9 cellular contexts compared by ENCODE assay signal in genomic region chr2:176085861-176086771, GRCh38. TPM values are rescaled to one million over a fixed set of nuclear protein-coding genes. Genes with fewer than 3 reads are reported as not detected.
DNase-seq lines count a peak whose midpoint lies in the region; ATAC-seq and TF ChIP-seq lines count a peak whose summit lies in the region.
"Had no signal": no experiment of that assay in that cellular context is flagged by ENCODE, and none has a peak within 500 bp of the region (broad histone marks: within the 10 kb centered on the region; RNA-seq: fewer than 3 reads in every experiment).

No MANE protein-coding gene starts in this region.

- H3K27me3 Mint-ChIP-seq in stimulated activated naive B cell treated with anti-CD40 and anti-IgM and Interleukin-4, amounts not matched to agents 10 μg/mL and 1 μg/mL and 100 μg/mL, for 72 hours, result peaks cover 76 to 85% of the 10 kb centered on the region in 2 donors

- H3K4me1 ChIP-seq in SK-N-SH (ENCODE audit: control insufficient read depth in 1 of 2, insufficient read depth in 2 of 2, low read depth in 1 of 2, low read length in 1 of 2), result peaks cover 0 to 30% of the 10 kb centered on the region in 2 experiments; a peak in 1 of 4 replicates

- peaks cover 99% of the 10 kb centered on the region for H3K27me3 ChIP-seq in SK-N-SH (ENCODE audit: insufficient read depth)

- no peak for ATAC-seq in stimulated activated naive B cell treated with anti-CD40 and anti-IgM and Interleukin-4, amounts not matched to agents 10 μg/mL and 1 μg/mL and 100 μg/mL, for 72 hours (replicated peaks)
- ATAC-seq in GM18868 (IDR thresholded peaks at IDR 0.05; ENCODE audit: unreplicated experiment), result no peak
- ATAC-seq in HG03039 (IDR thresholded peaks at IDR 0.05; ENCODE audit: unreplicated experiment), result no peak

- no peak for TF ChIP-seq EP300 in SK-N-SH (IDR thresholded peaks at IDR 0.05; ENCODE audit: borderline replicate concordance in 1 of 2, low read depth in 1 of 2, low read length in 1 of 2)

- no peak overlapping the region for H2AFZ ChIP-seq in SK-N-SH (ENCODE audit: low read depth)

- H3K27ac Mint-ChIP-seq in stimulated activated naive B cell treated with anti-CD40 and anti-IgM and Interleukin-4, amounts not matched to agents 10 μg/mL and 1 μg/mL and 100 μg/mL, for 72 hours, result peak overlapping the region; percentile 65

- no peaks in the 10 kb centered on the region for H3K36me3 ChIP-seq in SK-N-SH (replicated peaks in 1 of 2; ENCODE audit: control insufficient read depth in 1 of 2, insufficient read depth in 2 of 2, low read length in 1 of 2)
- H3K36me3 ChIP-seq: pancreas had no signal

- H3K4me3 Mint-ChIP-seq in stimulated activated naive B cell treated with anti-CD40 and anti-IgM and Interleukin-4, amounts not matched to agents 10 μg/mL and 1 μg/mL and 100 μg/mL, for 72 hours, result no peak overlapping the region

- no peak overlapping the region for H3K9ac ChIP-seq in SK-N-SH

- H3K36me3 Mint-ChIP-seq in stimulated activated naive B cell treated with anti-CD40 and anti-IgM and Interleukin-4, amounts not matched to agents 10 μg/mL and 1 μg/mL and 100 μg/mL, for 72 hours, result peaks cover 8 to 11% of the 10 kb centered on the region in 2 donors

- H4K20me1 ChIP-seq in SK-N-SH (ENCODE audit: insufficient read depth), result peaks cover 15% of the 10 kb centered on the region; the same call in 1 of the 2 replicates

- TF ChIP-seq CTCF in HFF-Myc (IDR thresholded peaks at IDR 0.05; ENCODE audit: low read depth, low read length, missing control alignments), result peak; percentile 54
- peak; percentile 69 for TF ChIP-seq CTCF in SK-N-SH (IDR thresholded peaks at IDR 0.05)
- peak; percentile 56 for TF ChIP-seq CTCF in foreskin fibroblast (IDR thresholded peaks at IDR 0.05; ENCODE audit: low read depth, low read length)

- peak; percentile 85 for TF ChIP-seq RAD21 in SK-N-SH (IDR thresholded peaks at IDR 0.05; ENCODE audit: low read length)

- no peak overlapping the region for H3K4me3 ChIP-seq in HFF-Myc (replicated peaks; ENCODE audit: low read depth, low read length)
- peak overlapping the region; percentile 24 to 44; a peak in 2 of 4 replicates for H3K4me3 ChIP-seq in SK-N-SH (ENCODE audit: low read depth in 2 of 2, low read length in 1 of 2)
- H3K4me3 ChIP-seq in foreskin fibroblast (ENCODE audit: low read depth in 1 of 2, low read length in 2 of 2), result peak overlapping the region in 1 of 2 donors; percentile 29
- H3K4me3 ChIP-seq: pancreas had no signal

- 3% methylated on average over 34 of the region's 46 CpGs for WGBS in SK-N-SH (ENCODE audit: low lambda C conversion rate)

- POLR2A ChIA-PET in SK-N-SH (lab: Yijun Ruan, JAX), result no interaction called here

- H3K9me3 ChIP-seq in SK-N-SH, result no peaks in the 10 kb centered on the region
- H3K9me3 ChIP-seq: pancreas had no signal

- H3K27ac ChIP-seq in SK-N-SH (ENCODE audit: low read depth in 2 of 2, low read length in 1 of 2), result no peak overlapping the region
- H3K27ac ChIP-seq: pancreas had no signal

- H3K4me2 ChIP-seq in SK-N-SH, result peak overlapping the region; percentile 57; the same call in 1 of the 2 replicates

- no peaks in the 10 kb centered on the region for H3K9me2 ChIP-seq in SK-N-SH

- no peaks in the 10 kb centered on the region for H3F3A ChIP-seq in SK-N-SH (replicated peaks; ENCODE audit: insufficient read depth)

- H3K79me2 ChIP-seq in SK-N-SH (ENCODE audit: insufficient read depth), result no peaks in the 10 kb centered on the region

- peak; percentile 54 for DNase-seq in COLO829 (ENCODE audit: low spot score)
- no peak for DNase-seq in HFF-Myc (ENCODE audit: extremely low read depth, low read depth)
- peak; percentile 78 for DNase-seq in SK-N-SH
- DNase-seq in foreskin fibroblast, result peak in 1 of 2 donors; percentile 76
- no peak for DNase-seq in stimulated activated naive B cell treated with anti-CD40 and anti-IgM and Interleukin-4, amounts not matched to agents 10 μg/mL and 1 μg/mL and 100 μg/mL, for 72 hours
- no peak for DNase-seq in effector CD4-positive, alpha-beta T cell

- peaks cover 3 to 13% of the 10 kb centered on the region in 2 donors for H3K4me1 Mint-ChIP-seq in stimulated activated naive B cell treated with anti-CD40 and anti-IgM and Interleukin-4, amounts not matched to agents 10 μg/mL and 1 μg/mL and 100 μg/mL, for 72 hours

- CTCF ChIA-PET in SK-N-SH (lab: Yijun Ruan, JAX), result interaction anchor here (0.6 to 13.5 kb wide), 50 partner anchors 9 to 1389 kb away, joined by 3 to 264 read pairs (median 4); partner anchors contain the start of genes HOXD10, HOXD11 and HOXD13

- peaks cover 0 to 10% of the 10 kb centered on the region in 2 donors for H3K9me3 Mint-ChIP-seq in stimulated activated naive B cell treated with anti-CD40 and anti-IgM and Interleukin-4, amounts not matched to agents 10 μg/mL and 1 μg/mL and 100 μg/mL, for 72 hours

TF ChIP-seq in SK-N-SH, 30 proteins besides CTCF, POLR2A, EP300 and RAD21:
- TF ChIP-seq FOXM1 (IDR thresholded peaks at IDR 0.05; ENCODE audit: low read depth) (no peak), SIN3A (IDR thresholded peaks at IDR 0.05; ENCODE audit: borderline replicate concordance, low read depth, low read length) (no peak), SMC3 (IDR thresholded peaks at IDR 0.05; ENCODE audit: low read depth, low read length) (peak; percentile 57)

RNA-seq across cellular contexts. Expression of gene EVX2, which starts 2.4 kb away (rescaled TPM):
- not detected in 2 replicates for polyA plus RNA-seq in SK-N-SH (2012; rRNA removed)
- polyA plus RNA-seq in SK-N-SH (2012; cell fraction: cytosol; rRNA removed), result not detected in 2 replicates
- 0.01 TPM in 1 of 2 replicates, not detected in the other for polyA plus RNA-seq in SK-N-SH (2012; cell fraction: nucleus; rRNA removed)

RNA-seq across cellular contexts. Expression of gene HOXD13, which starts 6.4 kb away (rescaled TPM):
- not detected in 2 replicates for polyA plus RNA-seq in SK-N-SH (2012; rRNA removed)
- 0.01 TPM in 1 of 2 replicates, not detected in the other for polyA plus RNA-seq in SK-N-SH (2012; cell fraction: cytosol; rRNA removed)
- not detected in 2 replicates for polyA plus RNA-seq in SK-N-SH (2012; cell fraction: nucleus; rRNA removed)
- polyA plus RNA-seq: pancreas had no signal

RNA-seq across cellular contexts. Expression of gene HOXD12, which starts 13.5 kb away (rescaled TPM):
- not detected in 2 replicates for polyA plus RNA-seq in SK-N-SH (2012; rRNA removed)
- polyA plus RNA-seq in SK-N-SH (2012; cell fraction: cytosol; rRNA removed), result not detected in 2 replicates
- not detected in 2 replicates for polyA plus RNA-seq in SK-N-SH (2012; cell fraction: nucleus; rRNA removed)
- polyA plus RNA-seq: pancreas had no signal

RNA-seq across cellular contexts. Expression of gene HOXD11, which starts 21.0 kb away (rescaled TPM):
- not detected in 2 replicates for polyA plus RNA-seq in SK-N-SH (2012; rRNA removed)
- not detected in 2 replicates for polyA plus RNA-seq in SK-N-SH (2012; cell fraction: cytosol; rRNA removed)
- not detected in 2 replicates for polyA plus RNA-seq in SK-N-SH (2012; cell fraction: nucleus; rRNA removed)
- polyA plus RNA-seq: pancreas had no signal

RNA-seq across cellular contexts. Expression of gene HOXD10, which starts 30.5 kb away (rescaled TPM):
- polyA plus RNA-seq in SK-N-SH (2012; rRNA removed), result 0.03 and 0.10 TPM in 2 replicates
- polyA plus RNA-seq in SK-N-SH (2012; cell fraction: cytosol; rRNA removed), result 0.04 TPM in 2 replicates
- polyA plus RNA-seq in SK-N-SH (2012; cell fraction: nucleus; rRNA removed), result 0.06 TPM in 1 of 2 replicates, not detected in the other
- polyA plus RNA-seq: pancreas had no signal

Comparison
In these comparisons a context has a peak if more than half of its experiments do, and no peak if none do; other contexts are left out.
1. DNase-seq: peak in COLO829 (single experiment) and SK-N-SH (single experiment); none in HFF-Myc (single experiment), stimulated activated naive B cell treated with anti-CD40 and anti-IgM and Interleukin-4, amounts not matched to agents 10 μg/mL and 1 μg/mL and 100 μg/mL, for 72 hours (single experiment) and effector CD4-positive, alpha-beta T cell (single experiment).
2. Peak in every context shown above with its lines, with median percentiles within 50 percentile points of each other: CTCF ChIP-seq.